Comparison of ENCODE assay signal across 7 cellular contexts in genomic region chr19:17473041-17473440, GRCh38.
DNase-seq lines count a peak whose midpoint lies in the region; ATAC-seq lines count a peak whose summit lies in the region.
"Had no signal": no experiment of that assay in that cellular context is flagged by ENCODE, and none has a peak within 500 bp of the region (broad histone marks: within the 10 kb centered on the region; RNA-seq: fewer than 3 reads in every experiment).

No MANE protein-coding gene starts in this region.

- ATAC-seq in HG02870 (IDR thresholded peaks at IDR 0.05; ENCODE audit: unreplicated experiment), result no peak
- ATAC-seq: gastroesophageal sphincter had no signal

- peaks cover 6% of the 10 kb centered on the region for H3K4me1 ChIP-seq in HAP-1

- H3K9me3 ChIP-seq in HAP-1, result no peaks in the 10 kb centered on the region
- H3K9me3 ChIP-seq: gastroesophageal sphincter had no signal

- no peaks in the 10 kb centered on the region for H3K27me3 ChIP-seq in HAP-1 (ENCODE audit: low read depth)
- H3K27me3 ChIP-seq: gastroesophageal sphincter had no signal

- no peak overlapping the region for H3K4me3 ChIP-seq in HAP-1
- H3K4me3 ChIP-seq: gastroesophageal sphincter had no signal

- DNase-seq in DMS 273 treated with DMSO at 0.1 percent for 48 hours (lab: John Stamatoyannopoulos, UW) (peak; percentile 80), NCI-H524 treated with DMSO at 0.1 percent for 48 hours (lab: John Stamatoyannopoulos, UW) (peak; percentile 37), fibroblast of gingiva (ENCODE audit: low read depth) (peak; percentile 53), HAP-1 (ENCODE audit: low spot score in 2 of 2) (no peak)
- no peak for DNase-seq in central memory CD4-positive, alpha-beta T cell

- in situ Hi-C loops in HAP-1 (cut with MboI; ENCODE audit: low sequenced_read_pairs), result no loop called here

- no peaks in the 10 kb centered on the region for H3K36me3 ChIP-seq in HAP-1 (replicated peaks)
- H3K36me3 ChIP-seq: gastroesophageal sphincter had no signal

Comparison
In these comparisons a context has a peak if more than half of its experiments do, and no peak if none do; other contexts are left out.
1. DNase-seq: peak in DMS 273 treated with DMSO at 0.1 percent for 48 hours (single experiment), NCI-H524 treated with DMSO at 0.1 percent for 48 hours (single experiment) and fibroblast of gingiva (single experiment); none in central memory CD4-positive, alpha-beta T cell (single experiment) and HAP-1 (0 of 2).